In the genomic region with DNA sequence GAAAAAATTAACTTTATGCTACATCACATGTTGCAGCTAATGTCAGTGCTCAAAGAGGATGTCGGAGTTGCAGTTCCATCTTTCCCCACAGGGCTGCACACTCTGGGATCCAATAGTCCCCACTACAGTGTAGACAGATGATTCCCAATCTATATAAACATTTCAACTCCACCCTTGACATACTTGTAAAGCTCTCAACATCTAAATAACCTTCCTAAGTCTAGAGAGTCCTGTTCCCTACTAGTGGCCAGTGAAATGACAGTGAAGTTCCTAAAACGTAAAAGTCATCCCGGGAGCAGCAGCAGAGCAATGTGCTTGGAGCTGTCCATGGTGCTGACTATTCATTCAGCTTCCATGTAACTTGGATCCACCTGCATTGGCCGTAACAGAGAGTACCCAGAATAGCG, we compare ENCODE assay signal across 7 cellular contexts.
DNase-seq lines count a peak whose midpoint lies in the region; ATAC-seq and TF ChIP-seq lines count a peak whose summit lies in the region.

No MANE protein-coding gene starts in this region.

- DNase-seq in GM04503 (ENCODE audit: low read depth) (peak; percentile 9), GM20000 (ENCODE audit: low spot score) (peak; percentile 52), RPMI8226 (peak; percentile 82), dermis blood vessel endothelial cell (peak; percentile 62), mucosa of gallbladder (ENCODE audit: low spot score) (peak; percentile 72)
- no peak for DNase-seq in stimulated activated naive CD4-positive, alpha-beta T cell treated with Interleukin-2 at 50 U/mL for 16 hours (lab: John Stamatoyannopoulos, UW)

- ATAC-seq in HG03439 (IDR thresholded peaks at IDR 0.05; ENCODE audit: unreplicated experiment): peak; percentile 64

- peak; percentile 7 for TF ChIP-seq CTCF in GM20000 (IDR thresholded peaks at IDR 0.05; ENCODE audit: extremely low read depth, missing control alignments)
